12 cellular contexts compared by ENCODE assay signal in the genomic region with DNA sequence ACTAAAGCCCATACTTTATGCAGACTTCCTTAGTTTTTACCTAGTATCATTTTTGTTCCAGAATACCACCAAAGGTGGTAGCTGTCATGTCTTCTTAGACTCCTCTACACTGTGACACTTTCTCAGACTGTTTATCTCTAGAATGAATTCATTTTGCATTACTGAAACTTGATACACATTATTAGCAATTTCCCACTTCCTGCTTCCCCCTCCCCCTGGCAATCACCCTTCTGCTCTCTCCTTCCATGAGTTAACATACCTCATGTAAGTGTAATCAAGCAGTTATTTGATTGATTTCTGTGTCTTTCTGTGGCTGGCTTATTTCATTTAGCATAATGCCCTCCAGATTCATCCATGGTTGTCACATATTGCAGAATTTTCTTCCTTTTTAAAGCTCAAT.
A peak's percentile ranks its signal among the peaks of the same experiment; 100 is the strongest.
DNase-seq lines count a peak whose midpoint lies in the region; ATAC-seq and TF ChIP-seq lines count a peak whose summit lies in the region.
"Had no signal": no experiment of that assay in that cellular context is flagged by ENCODE, and none has a peak within 500 bp of the region (broad histone marks: within the 10 kb centered on the region; RNA-seq: fewer than 3 reads in every experiment).

No MANE protein-coding gene starts in this region.

- no peak overlapping the region for H2AFZ ChIP-seq in SU-DHL-6 (ENCODE audit: low read depth, low read length, severe bottlenecking)

- no peaks in the 10 kb centered on the region for H3K27me3 ChIP-seq in SU-DHL-6 (ENCODE audit: low read length)
- H3K27me3 ChIP-seq: tibial artery had no signal

- peaks cover 11% of the 10 kb centered on the region; the same call in 1 of the 2 replicates for H3K79me2 ChIP-seq in SU-DHL-6 (ENCODE audit: insufficient read depth, low read length)

- peak overlapping the region; percentile 22; the same call in 1 of the 2 replicates for H3K27ac ChIP-seq in SU-DHL-6 (ENCODE audit: low read depth, low read length)
- H3K27ac ChIP-seq: tibial artery had no signal

- no peaks in the 10 kb centered on the region for H4K20me1 ChIP-seq in SU-DHL-6 (ENCODE audit: low read depth, low read length)

- TF ChIP-seq CTCF in SU-DHL-6 (IDR thresholded peaks at IDR 0.05; ENCODE audit: insufficient read depth, low read length, poor library complexity, severe bottlenecking), result no peak

- intact Hi-C loops in head of caudate nucleus (cut with DNase I), result loop anchor here (2.0 to 10.0 kb wide), 2 partner anchors 206 to 468 kb away; partner anchors contain the start of gene STAG1

- peak; percentile 58 for ATAC-seq in GM18511 (IDR thresholded peaks at IDR 0.05; ENCODE audit: unreplicated experiment)
- ATAC-seq in HG03520 (IDR thresholded peaks at IDR 0.05; ENCODE audit: unreplicated experiment), result no peak

- no peaks in the 10 kb centered on the region for H3K9me2 ChIP-seq in SU-DHL-6 (replicated peaks; ENCODE audit: insufficient read depth, low read length)

- no peaks in the 10 kb centered on the region for H3K9me3 ChIP-seq in SU-DHL-6 (ENCODE audit: insufficient read depth, low read length)
- H3K9me3 ChIP-seq: tibial artery had no signal

- H3K4me2 ChIP-seq in SU-DHL-6 (ENCODE audit: low read depth, low read length, poor library complexity, severe bottlenecking), result no peak overlapping the region

- peak; percentile 24 for DNase-seq in DMS 273 treated with DMSO at 0.1 percent for 48 hours (lab: John Stamatoyannopoulos, UW)
- DNase-seq in kidney glomerular epithelial cell (lab: John Stamatoyannopoulos, UW), result peak; percentile 25
- DNase-seq in head of caudate nucleus, result no peak
- no peak for DNase-seq in cerebellar cortex (ENCODE audit: low spot score)
- DNase-seq: DMS79 treated with DMSO at 0.1 percent for 48 hours, KG1, NCI-H774, tibial artery had no signal

- no peaks in the 10 kb centered on the region for H3K36me3 ChIP-seq in SU-DHL-6 (ENCODE audit: low read length)

- peaks cover 13% of the 10 kb centered on the region; the same call in 1 of the 2 replicates for H3F3A ChIP-seq in SU-DHL-6 (ENCODE audit: insufficient read depth)

- H3K9ac ChIP-seq in SU-DHL-6 (ENCODE audit: low read length), result no peak overlapping the region

- H3K4me3 ChIP-seq in SU-DHL-6 (ENCODE audit: insufficient read depth, low read length, poor library complexity, severe bottlenecking), result no peak overlapping the region
- H3K4me3 ChIP-seq: lung, tibial artery had no signal

Comparison
In these comparisons a context has a peak if more than half of its experiments do, and no peak if none do; other contexts are left out.
1. DNase-seq: peak in DMS 273 treated with DMSO at 0.1 percent for 48 hours (single experiment) and kidney glomerular epithelial cell (single experiment); none in head of caudate nucleus (0 of 42) and cerebellar cortex (single experiment).